19 cellular contexts compared by ENCODE assay signal in genomic region chr2:38436227-38436664, GRCh38.
"Had no signal": no experiment of that assay in that cellular context is flagged by ENCODE, and none has a peak within 500 bp of the region (broad histone marks: within the 10 kb centered on the region; RNA-seq: fewer than 3 reads in every experiment).

No MANE protein-coding gene starts in this region.

- H3K27ac Mint-ChIP-seq: activated naive CD8-positive, alpha-beta T cell; effector memory CD8-positive, alpha-beta T cell; naive B cell; progenitor cell of endocrine pancreas had no signal

- H3K4me1 Mint-ChIP-seq: naive B cell had no signal

- DNase-seq: activated CD4-positive, alpha-beta T cell treated with anti-CD3 and anti-CD28 coated beads, Interleukin-2, amount 50 U/mL, for 48 hours; activated gamma-delta T cell treated with Interleukin-2 at 50 U/mL for 16 hours; body of pancreas; caudate nucleus; effector memory CD8-positive, alpha-beta T cell; foreskin fibroblast; glutamatergic neuron; kidney; left ventricle myocardium inferior; mucosa of descending colon; naive B cell; stimulated activated CD4-positive, alpha-beta T cell treated with anti-CD3 and anti-CD28 coated beads, Interleukin-2, amount 100 ng/mL, for 24 hours; stimulated activated naive CD4-positive, alpha-beta T cell treated with Interleukin-2 at 50 U/mL for 16 hours; substantia nigra; transverse colon; WERI-Rb-1 had no signal

- H3K27me3 Mint-ChIP-seq: activated naive CD8-positive, alpha-beta T cell had no signal

- H3K4me3 Mint-ChIP-seq: activated naive CD8-positive, alpha-beta T cell; effector memory CD8-positive, alpha-beta T cell; naive B cell; neural crest cell had no signal

- ATAC-seq: body of pancreas; effector memory CD8-positive, alpha-beta T cell had no signal

- H3K9me3 Mint-ChIP-seq: effector memory CD8-positive, alpha-beta T cell had no signal

- H3K36me3 Mint-ChIP-seq: activated naive CD8-positive, alpha-beta T cell had no signal
